ENCODE assay signal across 28 cellular contexts in genomic region chr9:131296906-131297500, GRCh38. TPM values are rescaled to one million over a fixed set of nuclear protein-coding genes. Genes with fewer than 3 reads are reported as not detected.
DNase-seq lines count a peak whose midpoint lies in the region; ATAC-seq, FAIRE-seq and TF ChIP-seq lines count a peak whose summit lies in the region.
"Had no signal": no experiment of that assay in that cellular context is flagged by ENCODE, and none has a peak within 500 bp of the region (broad histone marks: within the 10 kb centered on the region; RNA-seq: fewer than 3 reads in every experiment).

No MANE protein-coding gene starts in this region.

- H3K36me3 Mint-ChIP-seq in CD4-positive, alpha-beta memory T cell = no peaks in the 10 kb centered on the region
- H3K36me3 Mint-ChIP-seq: CD4-positive, CD25-positive, alpha-beta regulatory T cell had no signal

- peak overlapping the region in 1 of 2 experiments; percentile 31; a peak in 1 of 4 replicates for H3K9ac ChIP-seq in K562 (ENCODE audit: insufficient read depth in 1 of 2, low read depth in 2 of 2, low read length in 2 of 2)
- H3K9ac ChIP-seq: SK-N-SH had no signal

- TF ChIP-seq EP300 in K562 (IDR thresholded peaks at IDR 0.05; ENCODE audit: low read length) = no peak

- H3K27me3 ChIP-seq in K562 (ENCODE audit: control insufficient read depth in 2 of 2, insufficient read depth in 2 of 2, low read length in 2 of 2) = no peaks in the 10 kb centered on the region
- no peaks in the 10 kb centered on the region for H3K27me3 ChIP-seq in right atrium auricular region
- no peaks in the 10 kb centered on the region for H3K27me3 ChIP-seq in gastrocnemius medialis
- no peaks in the 10 kb centered on the region for H3K27me3 ChIP-seq in CD4-positive, alpha-beta memory T cell (ENCODE audit: insufficient read depth, low read length)
- H3K27me3 ChIP-seq: BE2C had no signal

- DNase-seq in Right ventricle myocardium inferior (ENCODE audit: missing footprints) (peak; percentile 63), left ventricle myocardium superior (no peak), K562 (ENCODE audit: extremely low read depth in 1 of 4, low spot score in 3 of 4) (peak in 2 of 4 experiments; percentile 40 to 46), right atrium auricular region (ENCODE audit: low spot score) (no peak), gastrocnemius medialis (no peak), NCI-H1694 (lab: John Stamatoyannopoulos, UW) (no peak)
- no peak for DNase-seq in NK-92 treated with Interleukin-12 subunit alpha and Interleukin-12 subunit beta, amount 100 ng/mL, for 24 hours (lab: John Stamatoyannopoulos, UW)
- no peak for DNase-seq in CD4-positive, alpha-beta memory T cell
- DNase-seq: 8988T; ACHN; BE2C; CD4-positive, CD25-positive, alpha-beta regulatory T cell; H9; KBM-7; MV-4-11; NCI-H1105; NCI-H1436 treated with DMSO at 0.1 percent for 48 hours; NCI-H2029; NCI-H526 treated with DMSO at 0.1 percent for 48 hours; SIG-M5; SK-N-SH had no signal

- H3K27me3 Mint-ChIP-seq in CD4-positive, alpha-beta memory T cell = no peaks in the 10 kb centered on the region
- H3K27me3 Mint-ChIP-seq: CD4-positive, CD25-positive, alpha-beta regulatory T cell had no signal

- WGBS in K562 (ENCODE audit: insufficient coverage, low coverage, missing lambda C conversion rate) = 56% methylated on average over 6 of the region's 8 CpGs

- no peaks in the 10 kb centered on the region for H3K79me2 ChIP-seq in K562 (ENCODE audit: control insufficient read depth, insufficient read depth, low read length)

- H3K4me3 ChIP-seq in K562 = no peak overlapping the region
- no peak overlapping the region for H3K4me3 ChIP-seq in right atrium auricular region
- no peak overlapping the region for H3K4me3 ChIP-seq in gastrocnemius medialis
- no peak overlapping the region for H3K4me3 ChIP-seq in CD4-positive, alpha-beta memory T cell (ENCODE audit: low read length in 2 of 2)
- H3K4me3 ChIP-seq: GM23338 had no signal

- CTCF ChIA-PET in K562 (lab: Yijun Ruan, JAX; ENCODE audit: low intra/inter-chr PET ratio) = no interaction called here
- CTCF ChIA-PET in CD4-positive, alpha-beta memory T cell (lab: Charles Lee; ENCODE audit: partially characterized antibody) = interaction anchor here (1.2 kb wide), 1 partner anchor 40 kb away, joined by 3 read pairs; no protein-coding TSS in a partner anchor

- H3K36me3 ChIP-seq in K562 (ENCODE audit: control insufficient read depth, insufficient read depth, low read length) (no peaks in the 10 kb centered on the region), right atrium auricular region (peaks cover 17% of the 10 kb centered on the region), gastrocnemius medialis (no peaks in the 10 kb centered on the region)
- no peaks in the 10 kb centered on the region for H3K36me3 ChIP-seq in CD4-positive, alpha-beta memory T cell (ENCODE audit: insufficient read depth, low read length)

- intact Hi-C loops in Right ventricle myocardium inferior (cut with DNase I) = no loop called here
- intact Hi-C loops in left ventricle myocardium superior (cut with micrococcal nuclease) = no loop called here
- intact Hi-C loops in K562 (cut with micrococcal nuclease) = no loop called here
- intact Hi-C loops in gastrocnemius medialis (cut with DNase I; ENCODE audit: low total_unique reads) = loop anchor here (5.0 kb wide), 1 partner anchor 40 kb away; no protein-coding TSS in a partner anchor
- intact Hi-C loops in CD4-positive, alpha-beta memory T cell (cut with micrococcal nuclease) = no loop called here

- H2AFZ ChIP-seq in K562 (ENCODE audit: low read depth, low read length) = no peak overlapping the region
- H2AFZ ChIP-seq: GM23338 had no signal

- peak; percentile 65 for FAIRE-seq in K562 (lab: Jason Lieb, UNC)
- FAIRE-seq: D721Med, GM18507, HTR-8/SVneo had no signal

- no peak for TF ChIP-seq RAD21 in K562 (CRISPR knock-in tag; conservative IDR thresholded peaks at IDR 0.05 in 1 of 2, IDR thresholded peaks at IDR 0.05 in 1 of 2)

- TF ChIP-seq CTCF in K562 (IDR thresholded peaks at IDR 0.05 in 2 of 3, conservative IDR thresholded peaks at IDR 0.05 in 1 of 3; ENCODE audit: insufficient read depth in 2 of 3, low read depth in 1 of 3, low read length in 3 of 3) = no peak
- TF ChIP-seq CTCF in right atrium auricular region (IDR thresholded peaks at IDR 0.05) = no peak
- no peak for TF ChIP-seq CTCF in gastrocnemius medialis (IDR thresholded peaks at IDR 0.05 in 4 of 5, conservative IDR thresholded peaks at IDR 0.05 in 1 of 5)

- H4K20me1 ChIP-seq in K562 (replicated peaks; ENCODE audit: control insufficient read depth, insufficient read depth, low read length) = no peaks in the 10 kb centered on the region

- ATAC-seq in Right ventricle myocardium inferior = no peak
- ATAC-seq in left ventricle myocardium superior = no peak
- ATAC-seq in K562 = peak; percentile 55; the same call in 2 of the 3 replicates
- ATAC-seq in gastrocnemius medialis = no peak
- ATAC-seq: GM23338, Panc1 had no signal

- TF ChIP-seq POLR2A in K562 (conservative IDR thresholded peaks at IDR 0.05) = no peak
- TF ChIP-seq POLR2A in gastrocnemius medialis (IDR thresholded peaks at IDR 0.05) = no peak

- H3K4me3 Mint-ChIP-seq in CD4-positive, alpha-beta memory T cell = no peak overlapping the region
- H3K4me3 Mint-ChIP-seq: GM23338, H9 had no signal

- no peaks in the 10 kb centered on the region for H3K9me3 ChIP-seq in K562 (replicated peaks; ENCODE audit: control insufficient read depth, insufficient read depth, low read depth, low read length)
- H3K9me3 ChIP-seq in right atrium auricular region = no peaks in the 10 kb centered on the region
- no peaks in the 10 kb centered on the region for H3K9me3 ChIP-seq in gastrocnemius medialis
- H3K9me3 ChIP-seq in CD4-positive, alpha-beta memory T cell (ENCODE audit: control insufficient read depth in 1 of 2, low read length in 2 of 2) = no peaks in the 10 kb centered on the region
- H3K9me3 ChIP-seq: BE2C, SK-N-SH had no signal

- H3K9me1 ChIP-seq in K562 (ENCODE audit: control insufficient read depth, insufficient read depth, low read length) = peaks cover 4% of the 10 kb centered on the region

- H3K4me2 ChIP-seq in K562 (ENCODE audit: insufficient read depth, low read length) = no peak overlapping the region; the same call in 1 of the 2 replicates
- H3K4me2 ChIP-seq: GM23338, SK-N-SH had no signal

- no peaks in the 10 kb centered on the region for H3K9me3 Mint-ChIP-seq in CD4-positive, alpha-beta memory T cell
- H3K9me3 Mint-ChIP-seq: CD4-positive, CD25-positive, alpha-beta regulatory T cell; GM23338; H9 had no signal

- in situ Hi-C loops in K562 (cut with MboI) (no loop called here), gastrocnemius medialis (cut with MboI; ENCODE audit: low sequenced_read_pairs in 4 of 4) (no loop called here)

- H3K27ac ChIP-seq in K562 (ENCODE audit: extremely low read depth, low read depth, low read length) (no peak overlapping the region), right atrium auricular region (peak overlapping the region; percentile 87 to 93), gastrocnemius medialis (peak overlapping the region; percentile 96 to 100 (median 98))
- H3K27ac ChIP-seq in CD4-positive, alpha-beta memory T cell (ENCODE audit: low read depth, low read length) = no peak overlapping the region
- H3K27ac ChIP-seq: RWPE1 had no signal

- H3K4me1 ChIP-seq in K562 (replicated peaks in 1 of 2; ENCODE audit: control insufficient read depth in 2 of 2, insufficient read depth in 2 of 2, low read length in 2 of 2) = peaks cover 15 to 46% of the 10 kb centered on the region in 2 experiments; a peak in 4 of 5 replicates
- H3K4me1 ChIP-seq in right atrium auricular region = peaks cover 0 to 58% of the 10 kb centered on the region in 2 donors
- H3K4me1 ChIP-seq in gastrocnemius medialis = peaks cover 70 to 84% of the 10 kb centered on the region in 2 donors
- no peaks in the 10 kb centered on the region for H3K4me1 ChIP-seq in CD4-positive, alpha-beta memory T cell (ENCODE audit: insufficient read depth, low read length)

- BruUV-seq in K562 (replicated peaks; lab: Mats Ljungman, UMichigan) = no TSS peak

- POLR2A ChIA-PET in K562 (lab: Yijun Ruan, JAX) = interaction anchor here (0.6 to 2.5 kb wide), 6 partner anchors 8 to 44 kb away, joined by 3 to 14 read pairs (median 4); partner anchors contain the start of gene PLPP7
- POLR2A ChIA-PET in CD4-positive, alpha-beta memory T cell (lab: Charles Lee; ENCODE audit: partially characterized antibody) = no interaction called here

- peaks cover 0 to 3% (median 0%) of the 10 kb centered on the region in 4 donors for H3K4me1 Mint-ChIP-seq in CD4-positive, alpha-beta memory T cell
- H3K4me1 Mint-ChIP-seq: CD4-positive, CD25-positive, alpha-beta regulatory T cell had no signal

- no peak overlapping the region for H3K27ac Mint-ChIP-seq in CD4-positive, alpha-beta memory T cell
- H3K27ac Mint-ChIP-seq: GM23338 had no signal

RNA-seq across cellular contexts. Expression of gene PLPP7, which starts 7.5 kb away (rescaled TPM):
- 107 TPM for total RNA-seq in Right ventricle myocardium inferior
- 127 TPM for total RNA-seq in left ventricle myocardium superior
- 0.49 TPM in 1 of 2 replicates, not detected in the other for total RNA-seq in K562 (2011; cell fraction: chromatin; rRNA removed; ENCODE audit: low replicate concordance)
- 1.1 and 1.2 TPM in 2 replicates for total RNA-seq in K562 (2011; cell fraction: nucleolus; rRNA removed)
- total RNA-seq in K562 (2011; cell fraction: nucleoplasm; rRNA removed) = 0.66 and 0.99 TPM in 2 replicates
- 0.23 and 0.65 TPM in 2 replicates for total RNA-seq in K562 (2014; rRNA removed)
- total RNA-seq in K562 (2014; rRNA removed; fragmentation: Illumina TruSeq; extraction: Trizol) = not detected in 2 replicates
- 0.18 and 0.30 TPM in 2 replicates for total RNA-seq in K562 (2015; rRNA removed; fragmentation: Illumina TruSeq; extraction: Trizol)
- 0.56 and 0.93 TPM in 2 replicates for total RNA-seq in K562 (2021)
- polyA plus RNA-seq in K562 (2011; rRNA removed) = 0.18 and 0.41 TPM in 2 replicates
- polyA plus RNA-seq in K562 (2011; cell fraction: cytosol; rRNA removed) = 0.48 and 0.50 TPM in 2 replicates
- polyA plus RNA-seq in K562 (2011; cell fraction: nucleus; rRNA removed) = 0.68 and 0.87 TPM in 2 replicates
- 0.64 and 1.3 TPM in 2 replicates for polyA plus RNA-seq in K562 (2012)
- 0.09 and 0.37 TPM in 2 replicates for polyA plus RNA-seq in K562 (2014; fragmentation: Illumina TruSeq; extraction: Trizol)
- not detected for polyA plus RNA-seq in K562 (2014; fragmentation: Nextera tagmentation; extraction: Ambion mirVana)
- 0.86 TPM in 1 of 2 replicates, not detected in the other for polyA plus RNA-seq in K562 (2014; rRNA removed)
- polyA minus RNA-seq in K562 (2011; rRNA and poly(A)+ RNA removed) = 0.09 and 0.11 TPM in 2 replicates
- not detected in 2 replicates for polyA minus RNA-seq in K562 (2011; cell fraction: cytosol; rRNA and poly(A)+ RNA removed)
- polyA minus RNA-seq in K562 (2011; cell fraction: nucleus; rRNA and poly(A)+ RNA removed) = 0.13 and 1.00 TPM in 2 replicates
- 100 to 1,000 TPM; 124 to 216 TPM for total RNA-seq in right atrium auricular region
- total RNA-seq in gastrocnemius medialis = 100 to 1,000 TPM; 110 to 395 (median 184) TPM
- not detected for total RNA-seq in CD4-positive, alpha-beta memory T cell
- not detected for polyA plus RNA-seq in CD4-positive, alpha-beta memory T cell
- total RNA-seq: CD4-positive, CD25-positive, alpha-beta regulatory T cell; MCF 10A had no signal
- polyA plus RNA-seq: CD4-positive, CD25-positive, alpha-beta regulatory T cell had no signal

RNA-seq across cellular contexts. Expression of gene FAM78A, which starts 20.7 kb away (rescaled TPM):
- total RNA-seq in Right ventricle myocardium inferior (62.9 TPM), left ventricle myocardium superior (69.1 TPM), K562 (2014; rRNA removed) (55.5 and 85.8 TPM in 2 replicates), K562 (2014; rRNA removed; fragmentation: Illumina TruSeq; extraction: Trizol) (23.7 and 28.6 TPM in 2 replicates), K562 (2015; rRNA removed; fragmentation: Illumina TruSeq; extraction: Trizol) (55.6 and 55.9 TPM in 2 replicates), K562 (2021) (103 and 105 TPM in 2 replicates), right atrium auricular region (10 to 100 TPM; 31.8 to 55.3 TPM), gastrocnemius medialis (10 to 100 TPM in 2 of 4 donors, 1 to 10 TPM in 2; 3.6 to 16.0 (median 10.1) TPM)
- 38.6 and 86.5 TPM in 2 replicates for total RNA-seq in K562 (2011; cell fraction: chromatin; rRNA removed; ENCODE audit: low replicate concordance)
- total RNA-seq in K562 (2011; cell fraction: nucleolus; rRNA removed) = 61.2 and 70.5 TPM in 2 replicates
- total RNA-seq in K562 (2011; cell fraction: nucleoplasm; rRNA removed) = 59.7 and 74.0 TPM in 2 replicates
- polyA plus RNA-seq in K562 (2011; rRNA removed) (29.9 and 50.1 TPM in 2 replicates), K562 (2014; fragmentation: Illumina TruSeq; extraction: Trizol) (65.0 and 68.7 TPM in 2 replicates), K562 (2014; fragmentation: Nextera tagmentation; extraction: Ambion mirVana) (1 to 10 TPM in 1 of 2 experiments, under 1 TPM in 1; 0.56 to 1.2 TPM), K562 (2014; rRNA removed) (55.2 and 59.6 TPM in 2 replicates)
- 60.0 and 102 TPM in 2 replicates for polyA plus RNA-seq in K562 (2011; cell fraction: cytosol; rRNA removed)
- polyA plus RNA-seq in K562 (2011; cell fraction: nucleus; rRNA removed) = 43.9 and 60.4 TPM in 2 replicates
- polyA plus RNA-seq in K562 (2012) = 66.9 and 81.0 TPM in 2 replicates
- 23.2 and 33.4 TPM in 2 replicates for polyA minus RNA-seq in K562 (2011; rRNA and poly(A)+ RNA removed)
- polyA minus RNA-seq in K562 (2011; cell fraction: cytosol; rRNA and poly(A)+ RNA removed) = 57.5 and 69.4 TPM in 2 replicates
- 13.3 and 20.8 TPM in 2 replicates for polyA minus RNA-seq in K562 (2011; cell fraction: nucleus; rRNA and poly(A)+ RNA removed)
- 10 to 100 TPM; 93.5 TPM for total RNA-seq in CD4-positive, alpha-beta memory T cell
- polyA plus RNA-seq in CD4-positive, alpha-beta memory T cell = 10 to 100 TPM in 1 of 2 donors, 1 to 10 TPM in 1; 5.5 to 29.2 TPM

Comparison
In these comparisons a context has a peak if more than half of its experiments do, and no peak if none do; other contexts are left out.
1. H3K27ac ChIP-seq: peak in right atrium auricular region (2 of 2) and gastrocnemius medialis (4 of 4); none in K562 (single experiment) and CD4-positive, alpha-beta memory T cell (single experiment).
2. RNA of gene PLPP7, which starts 7.5 kb away (total RNA-seq): 110 to 395 TPM in gastrocnemius medialis, 124 to 216 TPM in right atrium auricular region, 127 TPM in left ventricle myocardium superior (single experiment) and 107 TPM in Right ventricle myocardium inferior (single experiment); 0.18 to 1.2 TPM in K562 and not detected in CD4-positive, alpha-beta memory T cell; every median in the first group is over 10 times any median in the second.